ENCODE assay signal across 1 cellular context in the genomic region with DNA sequence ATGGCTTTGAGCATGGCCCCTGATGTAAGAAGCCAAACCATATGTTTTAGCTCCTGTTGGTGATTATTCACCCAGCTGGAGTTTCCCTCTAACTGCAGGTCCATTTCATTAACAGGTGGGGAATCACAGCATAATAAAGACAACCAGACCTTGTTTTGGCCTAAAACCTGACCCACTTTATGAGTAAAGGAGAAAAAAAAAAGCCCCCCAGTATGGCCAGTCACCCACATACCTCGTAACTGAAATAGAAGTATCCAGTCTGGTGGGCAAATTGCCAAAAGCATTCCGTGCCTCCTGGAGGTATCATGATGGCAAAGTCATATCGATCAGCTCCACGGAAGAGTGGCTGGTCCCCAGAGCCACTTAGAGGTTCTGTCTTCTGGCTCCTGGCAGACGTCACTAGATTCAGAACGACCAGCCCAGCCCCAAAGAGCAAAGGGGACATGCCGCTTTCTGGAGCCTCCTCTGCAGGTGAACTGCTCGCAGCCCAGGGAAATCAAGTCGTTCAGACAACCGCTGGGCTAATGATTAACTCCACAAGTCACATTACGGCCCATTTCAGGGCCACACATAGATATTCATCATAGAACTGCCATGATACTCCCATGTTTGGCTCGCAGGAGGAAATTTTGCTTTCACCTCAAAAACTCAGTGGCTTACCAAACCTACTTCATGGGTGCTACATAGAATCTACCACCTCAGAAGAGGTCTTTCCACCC.
TF ChIP-seq lines count a peak whose summit lies in the region.

A gene (minus strand): TSS at position 478 of the 719 bp plus-strand sequence. CDS start 33 bp downstream, at position 445.

TF ChIP-seq in HepG2, 621 proteins besides CTCF, POLR2A, EP300 and RAD21 (continued from another document):
- TF ChIP-seq, protein P1, sequence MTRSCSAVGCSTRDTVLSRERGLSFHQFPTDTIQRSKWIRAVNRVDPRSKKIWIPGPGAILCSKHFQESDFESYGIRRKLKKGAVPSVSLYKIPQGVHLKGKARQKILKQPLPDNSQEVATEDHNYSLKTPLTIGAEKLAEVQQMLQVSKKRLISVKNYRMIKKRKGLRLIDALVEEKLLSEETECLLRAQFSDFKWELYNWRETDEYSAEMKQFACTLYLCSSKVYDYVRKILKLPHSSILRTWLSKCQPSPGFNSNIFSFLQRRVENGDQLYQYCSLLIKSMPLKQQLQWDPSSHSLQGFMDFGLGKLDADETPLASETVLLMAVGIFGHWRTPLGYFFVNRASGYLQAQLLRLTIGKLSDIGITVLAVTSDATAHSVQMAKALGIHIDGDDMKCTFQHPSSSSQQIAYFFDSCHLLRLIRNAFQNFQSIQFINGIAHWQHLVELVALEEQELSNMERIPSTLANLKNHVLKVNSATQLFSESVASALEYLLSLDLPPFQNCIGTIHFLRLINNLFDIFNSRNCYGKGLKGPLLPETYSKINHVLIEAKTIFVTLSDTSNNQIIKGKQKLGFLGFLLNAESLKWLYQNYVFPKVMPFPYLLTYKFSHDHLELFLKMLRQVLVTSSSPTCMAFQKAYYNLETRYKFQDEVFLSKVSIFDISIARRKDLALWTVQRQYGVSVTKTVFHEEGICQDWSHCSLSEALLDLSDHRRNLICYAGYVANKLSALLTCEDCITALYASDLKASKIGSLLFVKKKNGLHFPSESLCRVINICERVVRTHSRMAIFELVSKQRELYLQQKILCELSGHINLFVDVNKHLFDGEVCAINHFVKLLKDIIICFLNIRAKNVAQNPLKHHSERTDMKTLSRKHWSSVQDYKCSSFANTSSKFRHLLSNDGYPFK (CRISPR knock-in tag; IDR thresholded peaks at IDR 0.05; ENCODE audit: borderline replicate concordance): 0 out of 2 replicates have a peak, but pooled peaks have one; percentile 42
- no peak for TF ChIP-seq ZNF720 (CRISPR knock-in tag; IDR thresholded peaks at IDR 0.05)
- TF ChIP-seq HNRNPUL1 (IDR thresholded peaks at IDR 0.05; ENCODE audit: low read depth, low read length): 0 out of 2 replicates have a peak, but pooled peaks have one; percentile 59
- no peak for TF ChIP-seq NFE2L2 (IDR thresholded peaks at IDR 0.05; ENCODE audit: low read length)
- no peak for TF ChIP-seq HMGA1 (CRISPR knock-in tag; conservative IDR thresholded peaks at IDR 0.05)
- TF ChIP-seq MAFF (IDR thresholded peaks at IDR 0.05; ENCODE audit: low read depth, low read length): no peak
- TF ChIP-seq SAFB2 (CRISPR knock-in tag; IDR thresholded peaks at IDR 0.05; ENCODE audit: borderline replicate concordance, low read depth): no peak
- no peak for TF ChIP-seq REXO4 (CRISPR knock-in tag; IDR thresholded peaks at IDR 0.05; ENCODE audit: borderline replicate concordance)
- no peak for TF ChIP-seq ZNF17 (CRISPR knock-in tag; IDR thresholded peaks at IDR 0.05)
- TF ChIP-seq KLF12 (CRISPR knock-in tag; IDR thresholded peaks at IDR 0.05; ENCODE audit: borderline replicate concordance): no peak
- peak; percentile 64; the same call in 1 of the 2 replicates for TF ChIP-seq TAF1 (CRISPR knock-in tag; IDR thresholded peaks at IDR 0.05)
- no peak for TF ChIP-seq XRCC5 (optimal IDR thresholded peaks at IDR 0.05; ENCODE audit: low read length)
- no peak for TF ChIP-seq AGO2 (optimal IDR thresholded peaks at IDR 0.05; ENCODE audit: low read depth, low read length)
- no peak for TF ChIP-seq CBX5 (CRISPR knock-in tag; IDR thresholded peaks at IDR 0.05; ENCODE audit: borderline replicate concordance)
- TF ChIP-seq ZNF878 (CRISPR knock-in tag; IDR thresholded peaks at IDR 0.05): no peak
- TF ChIP-seq, protein P2, sequence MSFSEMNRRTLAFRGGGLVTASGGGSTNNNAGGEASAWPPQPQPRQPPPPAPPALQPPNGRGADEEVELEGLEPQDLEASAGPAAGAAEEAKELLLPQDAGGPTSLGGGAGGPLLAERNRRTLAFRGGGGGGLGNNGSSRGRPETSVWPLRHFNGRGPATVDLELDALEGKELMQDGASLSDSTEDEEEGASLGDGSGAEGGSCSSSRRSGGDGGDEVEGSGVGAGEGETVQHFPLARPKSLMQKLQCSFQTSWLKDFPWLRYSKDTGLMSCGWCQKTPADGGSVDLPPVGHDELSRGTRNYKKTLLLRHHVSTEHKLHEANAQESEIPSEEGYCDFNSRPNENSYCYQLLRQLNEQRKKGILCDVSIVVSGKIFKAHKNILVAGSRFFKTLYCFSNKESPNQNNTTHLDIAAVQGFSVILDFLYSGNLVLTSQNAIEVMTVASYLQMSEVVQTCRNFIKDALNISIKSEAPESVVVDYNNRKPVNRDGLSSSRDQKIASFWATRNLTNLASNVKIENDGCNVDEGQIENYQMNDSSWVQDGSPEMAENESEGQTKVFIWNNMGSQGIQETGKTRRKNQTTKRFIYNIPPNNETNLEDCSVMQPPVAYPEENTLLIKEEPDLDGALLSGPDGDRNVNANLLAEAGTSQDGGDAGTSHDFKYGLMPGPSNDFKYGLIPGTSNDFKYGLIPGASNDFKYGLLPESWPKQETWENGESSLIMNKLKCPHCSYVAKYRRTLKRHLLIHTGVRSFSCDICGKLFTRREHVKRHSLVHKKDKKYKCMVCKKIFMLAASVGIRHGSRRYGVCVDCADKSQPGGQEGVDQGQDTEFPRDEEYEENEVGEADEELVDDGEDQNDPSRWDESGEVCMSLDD (CRISPR knock-in tag; IDR thresholded peaks at IDR 0.05; ENCODE audit: borderline replicate concordance): no peak
- no peak for TF ChIP-seq NFIB (CRISPR knock-in tag; IDR thresholded peaks at IDR 0.05; ENCODE audit: borderline replicate concordance)
- TF ChIP-seq NFYB (CRISPR knock-in tag; IDR thresholded peaks at IDR 0.05): no peak; the same call in 1 of the 2 replicates
TF ChIP-seq in HepG2: peak in this region for 102.
